Comparison of ENCODE assay signal across 8 cellular contexts in the genomic region with DNA sequence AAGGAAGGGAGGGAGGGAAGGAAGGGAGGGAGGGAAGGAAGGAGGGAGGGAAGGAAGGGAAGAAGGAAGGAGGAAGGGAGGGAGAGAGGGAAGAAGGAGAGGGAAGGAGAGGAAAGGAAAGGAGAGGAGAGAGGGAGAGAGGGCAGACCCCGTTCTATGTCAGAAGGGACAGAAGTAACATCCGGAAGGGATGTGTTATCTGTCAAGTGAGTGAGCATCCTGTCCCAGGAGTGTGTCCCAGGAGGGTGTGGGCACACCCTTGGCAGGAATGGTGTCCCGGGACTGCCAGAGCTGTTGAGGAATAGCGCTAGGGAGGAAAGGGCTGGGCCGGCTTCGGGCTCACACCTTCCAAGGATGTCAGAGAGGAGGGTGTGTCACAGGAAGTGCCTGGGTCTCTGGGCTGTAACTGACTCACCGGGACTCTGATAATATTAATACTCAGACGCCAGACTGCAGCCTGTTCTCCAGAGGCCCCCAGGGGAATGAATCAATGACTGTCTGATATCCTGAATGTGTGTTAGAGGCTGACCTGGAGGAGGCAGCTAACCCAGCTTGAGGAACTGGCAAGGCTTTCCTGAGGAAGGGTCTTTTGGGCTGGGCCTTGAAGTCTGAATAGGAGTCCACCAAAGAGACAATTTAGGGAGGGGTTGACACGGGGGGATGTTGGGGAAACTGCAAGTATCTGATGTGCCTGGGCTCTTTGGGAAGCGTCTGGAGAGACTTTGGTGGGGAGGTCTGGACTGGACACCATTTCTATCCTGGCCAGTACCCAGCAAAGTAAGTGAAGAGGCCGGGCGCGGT. TPM values are rescaled to one million over a fixed set of nuclear protein-coding genes. Genes with fewer than 3 reads are reported as not detected.
A peak's percentile ranks its signal among the peaks of the same experiment; 100 is the strongest.
DNase-seq lines count a peak whose midpoint lies in the region; ATAC-seq and TF ChIP-seq lines count a peak whose summit lies in the region.

No MANE protein-coding gene starts in this region.

- intact Hi-C loops in naive thymus-derived CD4-positive, alpha-beta T cell (cut with micrococcal nuclease) = no loop called here

- no peaks in the 10 kb centered on the region for H3K36me3 ChIP-seq in naive thymus-derived CD4-positive, alpha-beta T cell (ENCODE audit: control insufficient read depth in 2 of 3, insufficient read depth in 3 of 3, low read length in 3 of 3)

- peaks cover 4% of the 10 kb centered on the region for H3K36me3 Mint-ChIP-seq in central memory CD8-positive, alpha-beta T cell (ENCODE audit: insufficient read depth)
- H3K36me3 Mint-ChIP-seq in naive thymus-derived CD4-positive, alpha-beta T cell = no peaks in the 10 kb centered on the region
- no peaks in the 10 kb centered on the region for H3K36me3 Mint-ChIP-seq in T-helper 2 cell treated with Interferon-gamma antibody and Interleukin-4, amounts not matched to agents 5 μg/mL and 100 μg/mL, for 36 hours (ENCODE audit: low read depth)

- no peak for TF ChIP-seq CTCF in NB4 (IDR thresholded peaks at IDR 0.05; ENCODE audit: low read depth, low read length)

- peak; percentile 81 for ATAC-seq in central memory CD8-positive, alpha-beta T cell (replicated peaks; ENCODE audit: extremely low read depth, poor library complexity, severe bottlenecking)
- peak; percentile 45 for ATAC-seq in naive thymus-derived CD4-positive, alpha-beta T cell
- ATAC-seq in GM18873 (IDR thresholded peaks at IDR 0.05; ENCODE audit: low FRiP score, unreplicated experiment) (no peak), GM21381 (IDR thresholded peaks at IDR 0.05; ENCODE audit: unreplicated experiment) (no peak), HG02798 (IDR thresholded peaks at IDR 0.05; ENCODE audit: poor library complexity, unreplicated experiment) (no peak)

- POLR2A ChIA-PET in naive thymus-derived CD4-positive, alpha-beta T cell (lab: Charles Lee) = interaction anchor here (0.5 to 2.6 kb wide), 3 partner anchors 16 to 115 kb away, joined by 3 to 6 read pairs (median 3); no protein-coding TSS in a partner anchor

- no peaks in the 10 kb centered on the region for H3K9me3 Mint-ChIP-seq in central memory CD8-positive, alpha-beta T cell
- H3K9me3 Mint-ChIP-seq in naive thymus-derived CD4-positive, alpha-beta T cell = no peaks in the 10 kb centered on the region
- no peaks in the 10 kb centered on the region for H3K9me3 Mint-ChIP-seq in T-helper 2 cell treated with Interferon-gamma antibody and Interleukin-4, amounts not matched to agents 5 μg/mL and 100 μg/mL, for 36 hours

- CTCF ChIA-PET in naive thymus-derived CD4-positive, alpha-beta T cell (lab: Charles Lee) = no interaction called here

- H3K9me3 ChIP-seq in naive thymus-derived CD4-positive, alpha-beta T cell (ENCODE audit: control insufficient read depth in 2 of 3, low read length in 3 of 3) = no peaks in the 10 kb centered on the region

- no peaks in the 10 kb centered on the region for H3K27me3 Mint-ChIP-seq in central memory CD8-positive, alpha-beta T cell
- H3K27me3 Mint-ChIP-seq in naive thymus-derived CD4-positive, alpha-beta T cell = peaks cover 0 to 7% (median 0%) of the 10 kb centered on the region in 5 donors
- peaks cover 9% of the 10 kb centered on the region for H3K27me3 Mint-ChIP-seq in T-helper 2 cell treated with Interferon-gamma antibody and Interleukin-4, amounts not matched to agents 5 μg/mL and 100 μg/mL, for 36 hours (ENCODE audit: low read depth)

- H3K4me3 ChIP-seq in NB4 (ENCODE audit: low read depth, low read length) = no peak overlapping the region
- no peak overlapping the region for H3K4me3 ChIP-seq in naive thymus-derived CD4-positive, alpha-beta T cell (ENCODE audit: low read length)

- H3K27ac ChIP-seq in naive thymus-derived CD4-positive, alpha-beta T cell (ENCODE audit: low read depth, low read length) = no peak overlapping the region

- H3K4me3 Mint-ChIP-seq in central memory CD8-positive, alpha-beta T cell = peak overlapping the region; percentile 40
- peak overlapping the region in 1 of 10 donors; percentile 17 for H3K4me3 Mint-ChIP-seq in naive thymus-derived CD4-positive, alpha-beta T cell
- no peak overlapping the region for H3K4me3 Mint-ChIP-seq in T-helper 2 cell treated with Interferon-gamma antibody and Interleukin-4, amounts not matched to agents 5 μg/mL and 100 μg/mL, for 36 hours

- no peaks in the 10 kb centered on the region for H3K27me3 ChIP-seq in naive thymus-derived CD4-positive, alpha-beta T cell (ENCODE audit: control insufficient read depth in 2 of 2, insufficient read depth in 2 of 2, low read length in 2 of 2)

- peaks cover 6% of the 10 kb centered on the region in 2 donors for H3K4me1 ChIP-seq in naive thymus-derived CD4-positive, alpha-beta T cell (ENCODE audit: control insufficient read depth in 2 of 2, insufficient read depth in 2 of 2, low read length in 2 of 2)

- DNase-seq in D341Med (ENCODE audit: low spot score) = peak; percentile 46
- DNase-seq in NB4 (ENCODE audit: low read depth) = peak; percentile 83
- no peak for DNase-seq in central memory CD8-positive, alpha-beta T cell (ENCODE audit: low spot score in 2 of 2)
- no peak for DNase-seq in naive thymus-derived CD4-positive, alpha-beta T cell
- no peak for DNase-seq in T-helper 2 cell treated with Interferon-gamma antibody and Interleukin-4, amounts not matched to agents 5 μg/mL and 100 μg/mL, for 36 hours (ENCODE audit: low spot score)

- no peak for TF ChIP-seq POLR2A in NB4 (IDR thresholded peaks at IDR 0.05; ENCODE audit: extremely low read depth, insufficient read length)

- H3K4me1 Mint-ChIP-seq in central memory CD8-positive, alpha-beta T cell = peaks cover 8% of the 10 kb centered on the region
- peaks cover 5 to 12% (median 7%) of the 10 kb centered on the region in 7 donors for H3K4me1 Mint-ChIP-seq in naive thymus-derived CD4-positive, alpha-beta T cell
- H3K4me1 Mint-ChIP-seq in T-helper 2 cell treated with Interferon-gamma antibody and Interleukin-4, amounts not matched to agents 5 μg/mL and 100 μg/mL, for 36 hours (ENCODE audit: low read depth) = peaks cover 8% of the 10 kb centered on the region

- peak overlapping the region; percentile 85 for H3K27ac Mint-ChIP-seq in central memory CD8-positive, alpha-beta T cell (ENCODE audit: low read depth)
- H3K27ac Mint-ChIP-seq in naive thymus-derived CD4-positive, alpha-beta T cell = peak overlapping the region in 3 of 9 donors; percentile 4 to 34 (median 28)
- no peak overlapping the region for H3K27ac Mint-ChIP-seq in T-helper 2 cell treated with Interferon-gamma antibody and Interleukin-4, amounts not matched to agents 5 μg/mL and 100 μg/mL, for 36 hours

RNA-seq across cellular contexts. Expression of gene ACTB, which starts 18.9 kb away (rescaled TPM):
- over 10,000 TPM in 1 of 5 experiments, 1,000 to 10,000 TPM in 4; 2,405 to 12,292 (median 2,801) TPM for total RNA-seq in naive thymus-derived CD4-positive, alpha-beta T cell
- over 10,000 TPM; 11,269 to 12,728 TPM for polyA plus RNA-seq in naive thymus-derived CD4-positive, alpha-beta T cell

RNA-seq across cellular contexts. Expression of gene FBXL18, which starts 35.7 kb away (rescaled TPM):
- total RNA-seq in naive thymus-derived CD4-positive, alpha-beta T cell = 10 to 100 TPM in 2 of 5 experiments, 1 to 10 TPM in 3; 7.3 to 13.7 (median 9.7) TPM
- polyA plus RNA-seq in naive thymus-derived CD4-positive, alpha-beta T cell = 1 to 10 TPM; 1.6 to 2.0 TPM

RNA-seq across cellular contexts. Expression of gene FSCN1, which starts 43.3 kb away (rescaled TPM):
- total RNA-seq in naive thymus-derived CD4-positive, alpha-beta T cell = 10 to 100 TPM in 1 of 5 experiments, 1 to 10 TPM in 4; 1.1 to 22.6 (median 6.2) TPM
- under 1 TPM in 1 of 2 donors, not detected in 1; 0.09 TPM for polyA plus RNA-seq in naive thymus-derived CD4-positive, alpha-beta T cell

Comparison
In these comparisons a context has a peak if more than half of its experiments do, and no peak if none do; other contexts are left out.
1. DNase-seq: peak in D341Med (single experiment) and NB4 (single experiment); none in central memory CD8-positive, alpha-beta T cell (0 of 2), naive thymus-derived CD4-positive, alpha-beta T cell (0 of 9) and T-helper 2 cell treated with Interferon-gamma antibody and Interleukin-4, amounts not matched to agents 5 μg/mL and 100 μg/mL, for 36 hours (single experiment).
2. ATAC-seq: peak in central memory CD8-positive, alpha-beta T cell (single experiment) and naive thymus-derived CD4-positive, alpha-beta T cell (single experiment); none in GM18873 (single experiment), GM21381 (single experiment) and HG02798 (single experiment).